ENCODE assay signal across 15 cellular contexts in the genomic region with DNA sequence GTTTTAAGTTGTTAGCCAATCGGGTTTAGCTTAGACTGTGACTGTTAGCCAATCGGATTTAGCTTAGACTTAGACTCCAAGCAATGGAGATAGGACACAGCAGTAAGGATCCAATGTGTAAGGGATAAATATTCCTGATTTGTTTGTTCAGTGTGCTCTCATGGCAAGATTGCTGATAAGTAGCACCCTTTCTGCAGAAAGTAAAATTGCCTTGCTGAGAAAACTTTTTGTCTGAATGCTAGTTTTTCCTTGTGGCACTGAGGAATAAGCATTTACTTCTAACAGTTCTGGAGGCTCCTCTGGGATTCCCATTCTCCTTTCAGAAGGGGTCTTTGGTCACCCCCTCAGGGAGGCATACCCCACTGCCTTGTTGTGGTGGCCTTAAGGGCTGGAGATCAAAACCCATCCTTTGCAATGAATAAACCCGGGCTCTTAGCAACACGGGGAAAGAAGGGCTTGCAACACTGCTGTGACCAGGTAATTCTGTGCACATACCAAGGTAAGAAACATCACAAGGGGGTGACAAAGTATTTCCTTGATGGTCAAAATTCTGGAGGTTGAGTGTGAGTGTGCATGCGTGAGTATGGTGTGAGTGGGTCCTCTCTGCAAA. TPM values are rescaled to one million over a fixed set of nuclear protein-coding genes. Genes with fewer than 3 reads are reported as not detected.
DNase-seq lines count a peak whose midpoint lies in the region; ATAC-seq, FAIRE-seq and TF ChIP-seq lines count a peak whose summit lies in the region.
"Had no signal": no experiment of that assay in that cellular context is flagged by ENCODE, and none has a peak within 500 bp of the region (broad histone marks: within the 10 kb centered on the region; RNA-seq: fewer than 3 reads in every experiment).

No MANE protein-coding gene starts in this region.

- H3K4me1 ChIP-seq in HEK293 (ENCODE audit: control insufficient read depth, insufficient read depth, low read length) (no peaks in the 10 kb centered on the region), GM12878 (ENCODE audit: control insufficient read depth, insufficient read depth, low read length) (no peaks in the 10 kb centered on the region), trophoblast cell (ENCODE audit: control insufficient read depth in 1 of 2, insufficient read depth in 2 of 2, low read length in 2 of 2) (no peaks in the 10 kb centered on the region)
- H3K4me1 ChIP-seq: A549, BE2C had no signal

- TF ChIP-seq RAD21 in GM12878 (IDR thresholded peaks at IDR 0.05; ENCODE audit: insufficient read depth, low read depth, low read length) = no peak

- POLR2A ChIA-PET in HEK293 (lab: Yijun Ruan, JAX) = no interaction called here
- POLR2A ChIA-PET in GM12878 (lab: Charles Lee) = no interaction called here

- H3K36me3 ChIP-seq in HEK293 (ENCODE audit: control insufficient read depth in 2 of 2, insufficient read depth in 1 of 2, low read length in 2 of 2) (no peaks in the 10 kb centered on the region), GM12878 (ENCODE audit: control insufficient read depth in 2 of 2, insufficient read depth in 2 of 2, low read length in 1 of 2) (no peaks in the 10 kb centered on the region), trophoblast cell (ENCODE audit: control insufficient read depth in 1 of 2, insufficient read depth in 2 of 2, low read length in 2 of 2) (no peaks in the 10 kb centered on the region)
- H3K36me3 ChIP-seq: BE2C had no signal

- no peak overlapping the region for H4K91ac ChIP-seq in trophoblast cell (ENCODE audit: low read depth, low read length)

- no peak overlapping the region for H2BK120ac ChIP-seq in trophoblast cell (ENCODE audit: insufficient read depth, low read length, poor library complexity)

- 58% methylated on average over 5 of the region's 5 CpGs for WGBS in GM12878 (ENCODE audit: insufficient coverage, insufficient replicate concordance, low lambda C conversion rate, missing lambda C conversion rate)
- WGBS in trophoblast cell (ENCODE audit: extremely low coverage, insufficient coverage, insufficient read length) = no CpG with 5 or more reads among the region's 5 CpGs

- H3K9ac ChIP-seq in GM12878 (ENCODE audit: control insufficient read depth, insufficient read depth, low read length) = no peak overlapping the region
- no peak overlapping the region for H3K9ac ChIP-seq in trophoblast cell (ENCODE audit: low read length)
- H3K9ac ChIP-seq: GM23248 had no signal

- ATAC-seq in GM12878 (no peak), Right ventricle myocardium superior (ENCODE audit: poor library complexity) (no peak), GM21423 (IDR thresholded peaks at IDR 0.05; ENCODE audit: unreplicated experiment) (no peak)
- ATAC-seq: A549 had no signal

- no peak overlapping the region for H2BK5ac ChIP-seq in trophoblast cell (ENCODE audit: low read depth, low read length, poor library complexity)

- H3K79me1 ChIP-seq in trophoblast cell (ENCODE audit: low read length) = no peaks in the 10 kb centered on the region

- no peak overlapping the region for H3K14ac ChIP-seq in trophoblast cell (ENCODE audit: low read length)

- H3K27me3 ChIP-seq in GM12878 (replicated peaks in 1 of 2; ENCODE audit: control insufficient read depth in 2 of 2, insufficient read depth in 2 of 2, low read length in 1 of 2) (no peaks in the 10 kb centered on the region), trophoblast cell (ENCODE audit: insufficient read depth, low read length) (no peaks in the 10 kb centered on the region)
- H3K27me3 ChIP-seq: BE2C had no signal

- H3K4ac ChIP-seq in trophoblast cell (ENCODE audit: low read depth, low read length) = no peak overlapping the region

- H2BK12ac ChIP-seq in trophoblast cell (ENCODE audit: low read length) = no peak overlapping the region

- in situ Hi-C loops in KBM-7 (cut with MboI; ENCODE audit: low pct_unique_long_range_greater_than_20kb, low sequenced_read_pairs) (no loop called here), GM12878 (cut with MboI) (no loop called here)

- DNase-seq in KBM-7 = peak; percentile 46
- DNase-seq in GM12878 (ENCODE audit: low read depth, low spot score) = no peak
- DNase-seq in trophoblast cell = no peak
- no peak for DNase-seq in Right ventricle myocardium superior
- DNase-seq: BE2C; CD4-positive, alpha-beta memory T cell; GF-D8; GM23248 had no signal

- no TSS peak for BruUV-seq in GM12878 (replicated peaks; lab: Mats Ljungman, UMichigan)

- RAD21 ChIA-PET in GM12878 (lab: Charles Lee; ENCODE audit: unreplicated experiment) = no interaction called here

- H3K4me3 ChIP-seq in HEK293 (ENCODE audit: low read depth, low read length) (no peak overlapping the region), GM12878 (no peak overlapping the region), trophoblast cell (ENCODE audit: low read depth, low read length) (no peak overlapping the region)
- H3K4me3 ChIP-seq: A549, GM23248 had no signal

- CTCF ChIA-PET in HEK293 (lab: Yijun Ruan, JAX) = no interaction called here
- CTCF ChIA-PET in GM12878 (lab: Yijun Ruan, JAX) = no interaction called here

- intact Hi-C loops in GM12878 (cut with micrococcal nuclease; ENCODE audit: unreplicated experiment) (no loop called here), Right ventricle myocardium superior (cut with DNase I) (no loop called here)

- no peak overlapping the region for H3K18ac ChIP-seq in trophoblast cell (ENCODE audit: low read length)

- peak overlapping the region; percentile 74 for H3K23ac ChIP-seq in trophoblast cell (ENCODE audit: low read length)

- H4K12ac ChIP-seq in trophoblast cell (ENCODE audit: low read depth, low read length) = no peak overlapping the region

- no peaks in the 10 kb centered on the region for H3K79me2 ChIP-seq in GM12878 (ENCODE audit: control insufficient read depth, insufficient read depth, low read length)
- no peaks in the 10 kb centered on the region for H3K79me2 ChIP-seq in trophoblast cell (ENCODE audit: control insufficient read depth, insufficient read depth, low read length, poor library complexity)

- no peak overlapping the region for H3K4me2 ChIP-seq in GM12878 (ENCODE audit: control insufficient read depth, insufficient read depth)
- H3K4me2 ChIP-seq in trophoblast cell (ENCODE audit: low read length) = no peak overlapping the region
- H3K4me2 ChIP-seq: A549 had no signal

- H4K20me1 ChIP-seq in GM12878 (ENCODE audit: control insufficient read depth, insufficient read depth) = no peaks in the 10 kb centered on the region

- no peak for TF ChIP-seq POLR2A in GM12878 (IDR thresholded peaks at IDR 0.05; ENCODE audit: low read depth, low read length)

- no peak for TF ChIP-seq EP300 in GM12878 (IDR thresholded peaks at IDR 0.05; ENCODE audit: borderline replicate concordance in 1 of 2, control insufficient read depth in 1 of 2, low read depth in 2 of 2, low read length in 2 of 2)

- SMC1A ChIA-PET in GM12878 (lab: Charles Lee; ENCODE audit: uncharacterized antibody, unreplicated experiment) = no interaction called here

- no peaks in the 10 kb centered on the region for H3K9me3 ChIP-seq in HEK293 (ENCODE audit: control insufficient read depth, insufficient read depth, low read depth, low read length)
- H3K9me3 ChIP-seq in GM12878 (replicated peaks; ENCODE audit: control insufficient read depth, insufficient read depth, low read length) = peaks cover 12% of the 10 kb centered on the region
- peaks cover 6% of the 10 kb centered on the region for H3K9me3 ChIP-seq in trophoblast cell (ENCODE audit: insufficient read depth, low read depth, low read length)
- H3K9me3 ChIP-seq: BE2C had no signal

- TF ChIP-seq CTCF in HEK293 (tag by site-specific recombination; IDR thresholded peaks at IDR 0.05) = no peak
- TF ChIP-seq CTCF in GM12878 (IDR thresholded peaks at IDR 0.05 in 2 of 3, conservative IDR thresholded peaks at IDR 0.05 in 1 of 3; ENCODE audit: control insufficient read depth in 2 of 3, extremely low read depth in 1 of 3, insufficient read depth in 1 of 3, low read depth in 3 of 3, low read length in 3 of 3) = no peak

- H3K27ac ChIP-seq in HEK293 (ENCODE audit: extremely low read depth, low read depth, low read length) (no peak overlapping the region), GM12878 (ENCODE audit: control insufficient read depth, insufficient read depth) (no peak overlapping the region), trophoblast cell (ENCODE audit: low read depth, low read length) (no peak overlapping the region)
- H3K27ac ChIP-seq: A549, C4-2B, GM23248 had no signal

- H2AK5ac ChIP-seq in trophoblast cell (ENCODE audit: low read length) = no peak overlapping the region

- FAIRE-seq in GM12878 (lab: Jason Lieb, UNC) = no peak
- FAIRE-seq: A549, GM18507, H54 had no signal

- no peak overlapping the region for H2AFZ ChIP-seq in GM12878 (ENCODE audit: control insufficient read depth, low read depth, low read length)
- H2AFZ ChIP-seq in trophoblast cell (ENCODE audit: insufficient read depth, low read length, poor library complexity) = no peak overlapping the region
- H2AFZ ChIP-seq: GM23248 had no signal

- H4K8ac ChIP-seq in trophoblast cell (ENCODE audit: low read depth, low read length) = no peak overlapping the region

TF ChIP-seq in HEK293, 187 proteins besides CTCF, POLR2A, EP300 and RAD21 (continues in another document):
- TF ChIP-seq TRIM28 (IDR thresholded peaks at IDR 0.05; ENCODE audit: borderline replicate concordance, low read length) (peak; percentile 99; the same call in 1 of the 2 replicates), PRDM1 (tag by site-specific recombination; IDR thresholded peaks at IDR 0.05) (no peak)

RNA-seq across cellular contexts. Expression of a gene that starts 45.4 kb away (rescaled TPM):
- total RNA-seq in GM12878 (2013; cell fraction: nucleolus; rRNA removed) = 0.24 TPM in 1 of 2 replicates, not detected in the other
- total RNA-seq in GM12878 (2014; rRNA removed) (0.11 and 0.45 TPM in 2 replicates), GM12878 (2014; rRNA removed; fragmentation: Illumina TruSeq; extraction: Trizol) (0.22 and 0.28 TPM in 2 replicates), GM12878 (2021) (0.54 and 0.82 TPM in 2 replicates), Right ventricle myocardium superior (1.5 TPM)
- 0.41 TPM for polyA plus RNA-seq in GM12878 (2011; ENCODE audit: low read depth)
- polyA plus RNA-seq in GM12878 (2011; rRNA removed) (2.5 and 9.4 TPM in 2 replicates), GM12878 (2014; fragmentation: Illumina TruSeq; extraction: Trizol) (0.32 TPM in 1 of 2 replicates, not detected in the other), GM12878 (2014; fragmentation: Nextera tagmentation; extraction: Ambion mirVana) (under 1 TPM; 0.02 to 0.05 TPM), GM12878 (2014; rRNA removed) (0.72 and 1.0 TPM in 2 replicates), GM12878 (2016; fragmentation: Nextera tagmentation; extraction: Ambion mirVana) (under 1 TPM; 0.72 to 0.88 TPM)
- polyA plus RNA-seq in GM12878 (2011; cell fraction: cytosol; rRNA removed) = 15.6 and 18.0 TPM in 2 replicates
- polyA plus RNA-seq in GM12878 (2011; cell fraction: nucleus; rRNA removed) = 18.3 and 23.5 TPM in 2 replicates
- 1.3 and 1.9 TPM in 2 replicates for polyA plus RNA-seq in GM12878 (2012)
- 9.0 and 14.5 TPM in 2 replicates for polyA minus RNA-seq in GM12878 (2011; rRNA and poly(A)+ RNA removed)
- 5.4 and 6.8 TPM in 2 replicates for polyA minus RNA-seq in GM12878 (2011; cell fraction: cytosol; rRNA and poly(A)+ RNA removed)
- polyA minus RNA-seq in GM12878 (2011; cell fraction: nucleus; rRNA and poly(A)+ RNA removed) = 9.2 and 15.2 TPM in 2 replicates
- polyA plus RNA-seq in trophoblast cell (2013) = 70.9 and 79.7 TPM in 2 replicates
- polyA plus RNA-seq: IgD-negative memory B cell had no signal
